8 cellular contexts compared by ENCODE assay signal in genomic region chr4:153222162-153222789, GRCh38. TPM values are rescaled to one million over a fixed set of nuclear protein-coding genes. Genes with fewer than 3 reads are reported as not detected.
DNase-seq lines count a peak whose midpoint lies in the region; ATAC-seq and TF ChIP-seq lines count a peak whose summit lies in the region.

No MANE protein-coding gene starts in this region.

- TF ChIP-seq CTCF in GM10248 (IDR thresholded peaks at IDR 0.05; ENCODE audit: control extremely low read depth, extremely low read depth, low read depth, missing control alignments), result no peak
- no peak for TF ChIP-seq CTCF in H9 (conservative IDR thresholded peaks at IDR 0.05)
- TF ChIP-seq CTCF in fibroblast of pulmonary artery (IDR thresholded peaks at IDR 0.05; ENCODE audit: low read length, missing control alignments), result no peak
- no peak for TF ChIP-seq CTCF in type B pancreatic cell (conservative IDR thresholded peaks at IDR 0.05)

- H3K23ac ChIP-seq in H9 (ENCODE audit: insufficient read length, low read depth, low read length), result no peak overlapping the region

- no peak overlapping the region for H2BK20ac ChIP-seq in H9 (ENCODE audit: low read depth, low read length, poor library complexity, severe bottlenecking)

- DNase-seq in GM10248 (ENCODE audit: extremely low spot score) (peak; percentile 33), H9 (peak; percentile 82), NCI-H1105 (lab: John Stamatoyannopoulos, UW) (peak; percentile 24), fibroblast of pulmonary artery (ENCODE audit: low read depth) (peak; percentile 81), myocyte (ENCODE audit: low read depth) (peak; percentile 66), type B pancreatic cell (ENCODE audit: extremely low spot score, unreplicated experiment) (peak; percentile 72), OCI-M1 (lab: John Stamatoyannopoulos, UW) (no peak)

- POLR2A ChIA-PET in GM10248 (lab: Yijun Ruan, JAX), result no interaction called here

- no peak overlapping the region for H2AFZ ChIP-seq in H9 (ENCODE audit: low read length)

- H3K4me1 Mint-ChIP-seq in H9, result peaks cover 20 to 26% of the 10 kb centered on the region in 2 experiments
- H3K4me1 Mint-ChIP-seq in activated T-helper 17 cell treated with anti-CD3 and anti-CD28 coated beads, Interleukin-2, amount 50 U/mL, for 72 hours, result peaks cover 18% of the 10 kb centered on the region
- peaks cover 45% of the 10 kb centered on the region for H3K4me1 Mint-ChIP-seq in type B pancreatic cell (ENCODE audit: unreplicated experiment)

- no peak overlapping the region for H3K27ac ChIP-seq in H9 (ENCODE audit: insufficient read length, low read depth, low read length)

- H4K20me1 ChIP-seq in H9 (ENCODE audit: control insufficient read depth, insufficient read depth, insufficient read length), result no peaks in the 10 kb centered on the region

- H3K27me3 Mint-ChIP-seq in H9 (ENCODE audit: low read depth) (peaks cover 33% of the 10 kb centered on the region), type B pancreatic cell (peaks cover 3% of the 10 kb centered on the region)
- no peaks in the 10 kb centered on the region for H3K27me3 Mint-ChIP-seq in activated T-helper 17 cell treated with anti-CD3 and anti-CD28 coated beads, Interleukin-2, amount 50 U/mL, for 72 hours

- peak overlapping the region; percentile 67 for H3K4me3 ChIP-seq in fibroblast of pulmonary artery (replicated peaks; ENCODE audit: low read depth, low read length)

- H3K18ac ChIP-seq in H9 (ENCODE audit: insufficient read length, low read depth, low read length), result no peak overlapping the region

- no peaks in the 10 kb centered on the region for H3K9me3 ChIP-seq in H9 (ENCODE audit: control insufficient read depth, low read depth, low read length)

- no CpG with 5 or more reads among the region's 28 CpGs for WGBS in H9 (ENCODE audit: extremely low coverage, insufficient read length, low lambda C conversion rate)

- H3K36me3 Mint-ChIP-seq in H9 (ENCODE audit: insufficient read depth in 1 of 3, low read depth in 3 of 3), result peaks cover 0 to 11% (median 11%) of the 10 kb centered on the region in 3 experiments; a peak in 5 of 7 replicates
- H3K36me3 Mint-ChIP-seq in activated T-helper 17 cell treated with anti-CD3 and anti-CD28 coated beads, Interleukin-2, amount 50 U/mL, for 72 hours (ENCODE audit: low read depth), result no peaks in the 10 kb centered on the region
- peaks cover 16% of the 10 kb centered on the region for H3K36me3 Mint-ChIP-seq in type B pancreatic cell

- H3K9ac ChIP-seq in H9 (ENCODE audit: extremely low read depth, insufficient read length, low read length), result peak overlapping the region; percentile 26

- no peaks in the 10 kb centered on the region for H3K79me2 ChIP-seq in H9 (ENCODE audit: insufficient read depth, low read length)

- H3K9me3 Mint-ChIP-seq in H9 (peaks cover 3 to 5% of the 10 kb centered on the region in 2 experiments; a peak in 4 of 5 replicates), type B pancreatic cell (peaks cover 3% of the 10 kb centered on the region)
- no peaks in the 10 kb centered on the region for H3K9me3 Mint-ChIP-seq in activated T-helper 17 cell treated with anti-CD3 and anti-CD28 coated beads, Interleukin-2, amount 50 U/mL, for 72 hours

- H2BK120ac ChIP-seq in H9 (ENCODE audit: low read depth, low read length, poor library complexity, severe bottlenecking), result no peak overlapping the region

- no peak overlapping the region for H3K14ac ChIP-seq in H9 (ENCODE audit: insufficient read depth, low read length)

- H3K27ac Mint-ChIP-seq in H9, result peak overlapping the region; percentile 82 to 87 (median 86); a peak in 6 of 7 replicates
- peak overlapping the region; percentile 65 for H3K27ac Mint-ChIP-seq in activated T-helper 17 cell treated with anti-CD3 and anti-CD28 coated beads, Interleukin-2, amount 50 U/mL, for 72 hours
- H3K27ac Mint-ChIP-seq in type B pancreatic cell, result peak overlapping the region; percentile 97

- no peak overlapping the region for H3T11ph ChIP-seq in H9 (ENCODE audit: low read length)

- peak overlapping the region; percentile 79 to 90 for H3K4me3 Mint-ChIP-seq in H9
- peak overlapping the region; percentile 86 for H3K4me3 Mint-ChIP-seq in activated T-helper 17 cell treated with anti-CD3 and anti-CD28 coated beads, Interleukin-2, amount 50 U/mL, for 72 hours
- peak overlapping the region; percentile 96 for H3K4me3 Mint-ChIP-seq in type B pancreatic cell

- H3K56ac ChIP-seq in H9 (ENCODE audit: insufficient read length, low read depth, low read length), result no peak overlapping the region

- H4K5ac ChIP-seq in H9 (ENCODE audit: insufficient read length, low read depth, low read length), result no peak overlapping the region

- no peak overlapping the region for H2BK5ac ChIP-seq in H9 (ENCODE audit: insufficient read length, low read length)

- no peak overlapping the region for H2BK15ac ChIP-seq in H9 (ENCODE audit: low read depth, low read length)

- CTCF ChIA-PET in GM10248 (lab: Yijun Ruan, JAX), result interaction anchor here (1.0 to 1.1 kb wide), 3 partner anchors 8 to 96 kb away, joined by 3 to 4 read pairs (median 3); no protein-coding TSS in a partner anchor

- ATAC-seq in activated T-helper 17 cell treated with anti-CD3 and anti-CD28 coated beads, Interleukin-2, amount 50 U/mL, for 72 hours (replicated peaks), result peak; percentile 72

- H2AK5ac ChIP-seq in H9 (ENCODE audit: insufficient read length, low read length), result no peak overlapping the region

- H4K91ac ChIP-seq in H9 (ENCODE audit: insufficient read length, low read depth, low read length), result no peak overlapping the region

- H2BK12ac ChIP-seq in H9 (ENCODE audit: insufficient read length, low read depth, low read length), result no peak overlapping the region

- peaks cover 18% of the 10 kb centered on the region for H3K23me2 ChIP-seq in H9 (ENCODE audit: insufficient read length, low read depth, low read length, poor library complexity, severe bottlenecking)

- H3K4ac ChIP-seq in H9 (ENCODE audit: low read depth, low read length), result no peak overlapping the region

- no peak overlapping the region for H4K8ac ChIP-seq in H9 (replicated peaks; ENCODE audit: insufficient read length, low read depth, low read length)

- peak overlapping the region; percentile 59 for H3K4me2 ChIP-seq in H9 (ENCODE audit: insufficient read depth, insufficient read length, low read length)

- H3K4me1 ChIP-seq in H9 (ENCODE audit: insufficient read depth, low read length), result 0 out of 2 replicates have a peak, but pooled peaks cover 3% of the 10 kb centered on the region

- H3K27me3 ChIP-seq in H9 (ENCODE audit: insufficient read depth, low read length), result peaks cover 8% of the 10 kb centered on the region; the same call in 1 of the 2 replicates

- no peaks in the 10 kb centered on the region for H3K79me1 ChIP-seq in H9 (ENCODE audit: insufficient read depth, low read depth, low read length, poor library complexity, severe bottlenecking)

RNA-seq across cellular contexts. Expression of gene TRIM2, which starts 18.0 kb away (rescaled TPM):
- total RNA-seq in H9 (2021), result 28.9 and 29.0 TPM in 2 replicates
- total RNA-seq in activated T-helper 17 cell treated with anti-CD3 and anti-CD28 coated beads, Interleukin-2, amount 50 U/mL, for 72 hours, result 1 to 10 TPM; 1.0 to 1.6 TPM
- 8.0 and 8.3 TPM in 2 replicates for total RNA-seq in myocyte
- 2.8 TPM for polyA plus RNA-seq in myocyte (2012)
- 83.1 and 105 TPM in 2 replicates for total RNA-seq in type B pancreatic cell (ENCODE audit: low replicate concordance)
